1 cellular context compared by ENCODE assay signal in genomic region chr14:35826952-35827416, GRCh38.
TF ChIP-seq lines count a peak whose summit lies in the region.

No MANE protein-coding gene starts in this region.

TF ChIP-seq in GM23338, 12 proteins besides CTCF, POLR2A, EP300 and RAD21 (continued from another document):
- TF ChIP-seq ZNF462 (CRISPR knock-in tag; IDR thresholded peaks at IDR 0.05) = no peak
